11 cellular contexts compared by ENCODE assay signal in the genomic region with DNA sequence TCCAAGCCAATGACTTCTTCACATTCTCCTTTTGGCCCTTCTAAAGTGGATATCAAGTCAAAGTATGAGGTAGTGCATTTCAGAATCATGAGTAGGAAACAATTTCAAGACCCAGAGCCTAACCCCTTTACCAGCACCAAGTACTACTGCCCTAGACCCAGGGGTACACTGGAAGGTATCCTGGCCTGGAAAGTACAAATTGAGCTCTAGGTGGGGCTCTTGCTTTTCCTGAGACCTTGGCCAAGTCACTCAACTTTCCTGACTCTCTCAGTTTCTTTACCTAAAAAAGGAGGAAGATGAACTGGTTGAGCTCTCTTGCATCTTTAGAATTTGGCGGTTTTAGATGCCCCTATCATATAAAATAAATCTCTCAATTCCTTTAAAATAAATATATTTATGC.
A peak's percentile ranks its signal among the peaks of the same experiment; 100 is the strongest.
DNase-seq lines count a peak whose midpoint lies in the region; ATAC-seq and TF ChIP-seq lines count a peak whose summit lies in the region.
"Had no signal": no experiment of that assay in that cellular context is flagged by ENCODE, and none has a peak within 500 bp of the region (broad histone marks: within the 10 kb centered on the region; RNA-seq: fewer than 3 reads in every experiment).

No MANE protein-coding gene starts in this region.

- no peaks in the 10 kb centered on the region for H3K36me3 ChIP-seq in heart right ventricle

- H3K4me1 Mint-ChIP-seq in activated naive CD4-positive, alpha-beta T cell treated with anti-CD3 and anti-CD28 coated beads, Interleukin-2, amount 10 ng/mL, durations not matched to agents 7 days and 5 days = no peaks in the 10 kb centered on the region

- no peaks in the 10 kb centered on the region for H3K9me3 ChIP-seq in heart right ventricle
- H3K9me3 ChIP-seq: body of pancreas had no signal

- H3K27me3 Mint-ChIP-seq in activated naive CD4-positive, alpha-beta T cell treated with anti-CD3 and anti-CD28 coated beads, Interleukin-2, amount 10 ng/mL, durations not matched to agents 7 days and 5 days = no peaks in the 10 kb centered on the region

- intact Hi-C loops in heart right ventricle (cut with DNase I) (loop anchor here in 5 of 10 donors (5.0 to 10.0 kb wide), 3 partner anchors 258 to 268 kb away; no protein-coding TSS in a partner anchor), Right ventricle myocardium superior (cut with DNase I) (no loop called here)

- CTCF ChIA-PET in activated naive CD4-positive, alpha-beta T cell treated with anti-CD3 and anti-CD28 coated beads, Interleukin-2, amount 10 ng/mL, durations not matched to agents 7 days and 5 days (lab: Charles Lee) = no interaction called here

- H3K4me1 ChIP-seq in heart right ventricle = peaks cover 0 to 5% (median 0%) of the 10 kb centered on the region in 9 donors
- H3K4me1 ChIP-seq: body of pancreas had no signal

- ATAC-seq in heart right ventricle (peak in 1 of 8 donors; percentile 45), Right ventricle myocardium superior (ENCODE audit: poor library complexity) (no peak)
- ATAC-seq in stimulated activated naive CD8-positive, alpha-beta T cell treated with anti-CD3 and anti-CD28 coated beads, Interleukin-15, Interleukin-2, amounts not matched to agents 100 U/mL and 50 U/mL, for 24 hours = no peak
- ATAC-seq: body of pancreas had no signal

- no peak overlapping the region for H3K27ac ChIP-seq in heart right ventricle
- H3K27ac ChIP-seq: body of pancreas, hepatocyte had no signal

- 59 to 70% methylated on average over 1 of the region's 1 CpG for WGBS in heart right ventricle, 2 donors

- no peaks in the 10 kb centered on the region for H3K27me3 ChIP-seq in heart right ventricle
- H3K27me3 ChIP-seq: body of pancreas, hepatocyte had no signal

- H3K27ac Mint-ChIP-seq in activated naive CD4-positive, alpha-beta T cell treated with anti-CD3 and anti-CD28 coated beads, Interleukin-2, amount 10 ng/mL, durations not matched to agents 7 days and 5 days = no peak overlapping the region

- peak in 7 of 9 donors; percentile 22 to 49 (median 36) for TF ChIP-seq CTCF in heart right ventricle (IDR thresholded peaks at IDR 0.05)
- TF ChIP-seq CTCF in epithelial cell of proximal tubule (conservative IDR thresholded peaks at IDR 0.05; ENCODE audit: low read depth, low read length) = peak; percentile 73

- DNase-seq in heart right ventricle = no peak
- no peak for DNase-seq in Right ventricle myocardium superior
- peak; percentile 73 for DNase-seq in NCI-H748 (lab: John Stamatoyannopoulos, UW; ENCODE audit: unreplicated experiment)
- DNase-seq in epithelial cell of proximal tubule (ENCODE audit: low read depth) = no peak
- DNase-seq in stimulated activated naive CD8-positive, alpha-beta T cell treated with anti-CD3 and anti-CD28 coated beads, Interleukin-15, Interleukin-2, amounts not matched to agents 100 U/mL and 50 U/mL, for 24 hours = no peak
- DNase-seq in dermis blood vessel endothelial cell = no peak
- DNase-seq in activated CD8-positive, alpha-beta memory T cell treated with anti-CD3 and anti-CD28 coated beads, Interleukin-2, amount 50 U/mL, for 48 hours = no peak
- no peak for DNase-seq in activated naive CD4-positive, alpha-beta T cell treated with anti-CD3 and anti-CD28 coated beads, Interleukin-2, amount 10 ng/mL, durations not matched to agents 7 days and 5 days
- DNase-seq: body of pancreas had no signal

- no peaks in the 10 kb centered on the region for H3K36me3 Mint-ChIP-seq in activated naive CD4-positive, alpha-beta T cell treated with anti-CD3 and anti-CD28 coated beads, Interleukin-2, amount 10 ng/mL, durations not matched to agents 7 days and 5 days

- no peaks in the 10 kb centered on the region for H3K9me3 Mint-ChIP-seq in activated naive CD4-positive, alpha-beta T cell treated with anti-CD3 and anti-CD28 coated beads, Interleukin-2, amount 10 ng/mL, durations not matched to agents 7 days and 5 days

- no peak overlapping the region for H3K4me3 ChIP-seq in heart right ventricle
- H3K4me3 ChIP-seq in epithelial cell of proximal tubule (ENCODE audit: low read depth, low read length) = no peak overlapping the region
- H3K4me3 ChIP-seq: body of pancreas, hepatocyte had no signal

- H3K4me3 Mint-ChIP-seq in activated naive CD4-positive, alpha-beta T cell treated with anti-CD3 and anti-CD28 coated beads, Interleukin-2, amount 10 ng/mL, durations not matched to agents 7 days and 5 days = no peak overlapping the region
- H3K4me3 Mint-ChIP-seq: neural crest cell had no signal
